19 cellular contexts compared by ENCODE assay signal in genomic region chr10:122931088-122931958, GRCh38. TPM values are rescaled to one million over a fixed set of nuclear protein-coding genes. Genes with fewer than 3 reads are reported as not detected.
"Had no signal": no experiment of that assay in that cellular context is flagged by ENCODE, and none has a peak within 500 bp of the region (broad histone marks: within the 10 kb centered on the region; RNA-seq: fewer than 3 reads in every experiment).

No MANE protein-coding gene starts in this region.

- H3K27me3 ChIP-seq: cardiac muscle cell, colonic mucosa, hepatocyte had no signal

- H3K36me3 ChIP-seq: colonic mucosa had no signal

- H3K9me3 ChIP-seq: colonic mucosa, left ventricle myocardium inferior, mucosa of descending colon, thoracic aorta had no signal

- DNase-seq: activated CD4-positive, alpha-beta T cell treated with anti-CD3 and anti-CD28 coated beads, Interleukin-2, amount 50 U/mL, for 48 hours; activated naive CD4-positive, alpha-beta T cell treated with anti-CD3 and anti-CD28 coated beads, Interleukin-2, amount 10 ng/mL, durations not matched to agents 7 days and 5 days; colonic mucosa; left ventricle myocardium inferior; mucosa of descending colon; naive thymus-derived CD4-positive, alpha-beta T cell; stimulated activated CD4-positive, alpha-beta T cell treated with anti-CD3 and anti-CD28 coated beads, Interleukin-12 subunit alpha, Interleukin-12 subunit beta, amount 100 ng/mL, for 4 hours; stimulated activated CD4-positive, alpha-beta T cell treated with anti-CD3 and anti-CD28 coated beads, Interleukin-2, amount 100 ng/mL, for 24 hours had no signal

- FAIRE-seq: astrocyte, endometrium, keratinocyte had no signal

- H3K27ac ChIP-seq: cardiac muscle cell, colonic mucosa, hepatocyte, left ventricle myocardium inferior, parathyroid adenoma, thoracic aorta, VCaP had no signal

- H3K9ac ChIP-seq: parathyroid adenoma had no signal

- H3K4me2 ChIP-seq: hepatocyte had no signal

- ATAC-seq: esophagus mucosa; mucosa of descending colon; naive thymus-derived CD4-positive, alpha-beta T cell had no signal

- H3K79me2 ChIP-seq: parathyroid adenoma had no signal

- H3K4me1 ChIP-seq: colonic mucosa, left ventricle myocardium inferior, parathyroid adenoma had no signal

- H3K4me3 ChIP-seq: cardiac muscle cell, colonic mucosa, hepatocyte, left ventricle myocardium inferior, mucosa of descending colon, thoracic aorta had no signal

- H2AFZ ChIP-seq: hepatocyte, parathyroid adenoma had no signal

RNA-seq across cellular contexts. Expression of gene FAM24A, which starts 20.9 kb away (rescaled TPM):
- total RNA-seq: activated T-helper 2 cell treated with anti-CD3 and anti-CD28 coated beads, Interferon-gamma antibody, Interleukin-2, Interleukin-4, amounts not matched to agents 10 μg/mL and 5 μg/mL and 100 μg/mL, durations not matched to agents 14 hours and 24 hours and 36 hours; astrocyte; cardiac muscle cell; colonic mucosa; esophagus mucosa; hepatocyte; left ventricle myocardium inferior; mucosa of descending colon; naive thymus-derived CD4-positive, alpha-beta T cell; thoracic aorta; urinary bladder had no signal
- polyA plus RNA-seq: cardiac muscle cell; hepatocyte; keratinocyte; naive thymus-derived CD4-positive, alpha-beta T cell; urinary bladder had no signal

RNA-seq across cellular contexts. Expression of gene FAM24B, which starts 51.9 kb away (rescaled TPM):
- total RNA-seq: hepatocyte had no signal
- polyA plus RNA-seq: cardiac muscle cell, hepatocyte had no signal
